In the genomic region with DNA sequence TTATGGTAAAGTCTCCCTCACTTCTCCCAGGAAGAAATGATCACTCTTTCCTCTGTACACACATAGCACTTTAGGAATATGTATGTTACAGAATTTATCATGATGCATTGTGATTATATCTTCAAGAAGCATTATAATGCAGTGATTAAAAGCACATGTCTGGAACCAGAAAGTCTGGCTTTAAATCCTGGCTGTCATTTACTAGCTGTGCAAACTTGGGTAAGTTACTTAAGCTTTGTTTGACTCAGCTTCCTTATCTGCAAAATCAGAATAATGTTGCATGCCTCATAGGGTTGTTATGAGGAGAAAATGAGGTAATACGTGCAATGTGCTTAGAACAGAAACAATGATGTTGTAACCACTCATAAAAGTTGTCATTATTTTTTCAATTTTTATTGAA, we compare ENCODE assay signal across 28 cellular contexts.
DNase-seq lines count a peak whose midpoint lies in the region; ATAC-seq and TF ChIP-seq lines count a peak whose summit lies in the region.
"Had no signal": no experiment of that assay in that cellular context is flagged by ENCODE, and none has a peak within 500 bp of the region (broad histone marks: within the 10 kb centered on the region; RNA-seq: fewer than 3 reads in every experiment).

No MANE protein-coding gene starts in this region.

- ATAC-seq in GM18868 (IDR thresholded peaks at IDR 0.05; ENCODE audit: unreplicated experiment), result no peak
- ATAC-seq: activated CD8-positive, alpha-beta memory T cell treated with anti-CD3 and anti-CD28 coated beads, Interleukin-2, amount 10 ng/mL, durations not matched to agents 7 days and 5 days; activated naive CD8-positive, alpha-beta T cell treated with anti-CD3 and anti-CD28 coated beads, Interleukin-2, amount 50 U/mL, for 24 hours; GM12878; right cardiac atrium; stimulated activated naive CD8-positive, alpha-beta T cell treated with anti-CD3 and anti-CD28 coated beads, Interleukin-15, amount 100 ng/mL, for 72 hours; T-helper 17 cell had no signal

- TF ChIP-seq CTCF in epithelial cell of esophagus (IDR thresholded peaks at IDR 0.05; ENCODE audit: insufficient read depth, low read depth, low read length, missing control alignments) (no peak), retinal pigment epithelial cell (conservative IDR thresholded peaks at IDR 0.05; ENCODE audit: low read depth, low read length) (no peak)

- DNase-seq in SIG-M5 treated with dmso at 0.1 percent for 504 hours (lab: John Stamatoyannopoulos, UW; ENCODE audit: unreplicated experiment), result peak; percentile 44
- DNase-seq in SIG-M5 (lab: John Stamatoyannopoulos, UW), result no peak
- DNase-seq in RKO (ENCODE audit: low spot score), result peak; percentile 12
- peak; percentile 22 for DNase-seq in epithelial cell of esophagus (ENCODE audit: low read depth)
- DNase-seq in retinal pigment epithelial cell (ENCODE audit: low read depth), result peak; percentile 76
- no peak for DNase-seq in islet precursor cell
- no peak for DNase-seq in cerebellum (ENCODE audit: low spot score)
- DNase-seq: 8988T; activated CD8-positive, alpha-beta memory T cell treated with anti-CD3 and anti-CD28 coated beads, Interleukin-2, amount 10 ng/mL, durations not matched to agents 7 days and 5 days; activated gamma-delta T cell treated with Interleukin-2 at 50 U/mL for 16 hours; activated naive CD8-positive, alpha-beta T cell treated with anti-CD3 and anti-CD28 coated beads, Interleukin-2, amount 50 U/mL, for 24 hours; activated T-cell treated with anti-CD3 and anti-CD28 coated beads, Interleukin-2, amount 50 U/mL, for 48 hours; CD4-positive, CD25-positive, alpha-beta regulatory T cell; glutamatergic neuron; H7; Karpas-422; left ventricle myocardium inferior; NCI-H446 treated with DMSO at 0.1 percent for 48 hours; NCI-H774; right cardiac atrium; RPMI8226; stimulated activated CD4-positive, alpha-beta T cell treated with anti-CD3 and anti-CD28 coated beads, Interleukin-2, amount 100 ng/mL, for 48 hours; stimulated activated naive CD8-positive, alpha-beta T cell treated with anti-CD3 and anti-CD28 coated beads, Interleukin-15, amount 100 ng/mL, for 72 hours; T-helper 17 cell; uterus had no signal

- no peak overlapping the region for H3K4me3 ChIP-seq in epithelial cell of esophagus (ENCODE audit: low read length)
- H3K4me3 ChIP-seq in retinal pigment epithelial cell (ENCODE audit: low read length), result no peak overlapping the region
- H3K4me3 ChIP-seq: GM12878, left ventricle myocardium inferior, thoracic aorta, uterus had no signal

Comparison
In these comparisons a context has a peak if more than half of its experiments do, and no peak if none do; other contexts are left out.
1. DNase-seq: peak in SIG-M5 treated with dmso at 0.1 percent for 504 hours (single experiment), RKO (single experiment), epithelial cell of esophagus (single experiment) and retinal pigment epithelial cell (single experiment); none in SIG-M5 (single experiment), islet precursor cell (single experiment) and cerebellum (single experiment).